Comparison of ENCODE assay signal across 23 cellular contexts in genomic region chr11:100631316-100631715, GRCh38. TPM values are rescaled to one million over a fixed set of nuclear protein-coding genes. Genes with fewer than 3 reads are reported as not detected.
A peak's percentile ranks its signal among the peaks of the same experiment; 100 is the strongest.
DNase-seq lines count a peak whose midpoint lies in the region; ATAC-seq and TF ChIP-seq lines count a peak whose summit lies in the region.
"Had no signal": no experiment of that assay in that cellular context is flagged by ENCODE, and none has a peak within 500 bp of the region (broad histone marks: within the 10 kb centered on the region; RNA-seq: fewer than 3 reads in every experiment).

No MANE protein-coding gene starts in this region.

- H3K4me3 Mint-ChIP-seq in nephron (peak overlapping the region in 1 of 3 experiments; percentile 7), natural killer cell (no peak overlapping the region)
- H3K4me3 Mint-ChIP-seq: H9, HFFc6, IgD-negative memory B cell had no signal

- H4K8ac ChIP-seq in IMR-90 (ENCODE audit: low read depth in 2 of 2, low read length in 2 of 2): no peak overlapping the region; a peak in 1 of 4 replicates

- H3K9me3 ChIP-seq in IMR-90 (ENCODE audit: control insufficient read depth, insufficient read depth, low read length): no peaks in the 10 kb centered on the region
- H3K9me3 ChIP-seq in Peyer's patch: no peaks in the 10 kb centered on the region
- H3K9me3 ChIP-seq in stomach: no peaks in the 10 kb centered on the region

- H3K4me1 Mint-ChIP-seq in nephron: peaks cover 50% of the 10 kb centered on the region
- no peaks in the 10 kb centered on the region for H3K4me1 Mint-ChIP-seq in natural killer cell
- H3K4me1 Mint-ChIP-seq: CD4-positive, CD25-positive, alpha-beta regulatory T cell; IgD-negative memory B cell had no signal

- no peak for TF ChIP-seq EP300 in stomach (IDR thresholded peaks at IDR 0.05)

- H4K5ac ChIP-seq in IMR-90 (ENCODE audit: low read depth, low read length): no peak overlapping the region

- peaks cover 9% of the 10 kb centered on the region; the same call in 1 of the 2 replicates for H3K9me1 ChIP-seq in IMR-90 (ENCODE audit: insufficient read depth, low read length)

- no peak overlapping the region for H3K9ac ChIP-seq in IMR-90 (ENCODE audit: low read depth, low read length)

- H2AFZ ChIP-seq in IMR-90 (replicated peaks; ENCODE audit: low read length, poor library complexity): no peak overlapping the region

- 100% methylated on average over 1 of the region's 3 CpGs; no CpG with 5 or more reads in 1 of the 2 experiments for WGBS in IMR-90 (ENCODE audit: extremely low coverage in 2 of 2, insufficient read length in 1 of 2), 2 experiments
- 72 to 79% (median 78%) methylated on average over 3 of the region's 3 CpGs for WGBS in stomach, 5 donors

- peaks cover 2% of the 10 kb centered on the region for H3K9me3 Mint-ChIP-seq in nephron
- no peaks in the 10 kb centered on the region for H3K9me3 Mint-ChIP-seq in natural killer cell
- H3K9me3 Mint-ChIP-seq: H9, HFFc6, IgD-negative memory B cell had no signal

- no peak overlapping the region; the same call in 1 of the 2 replicates for H2AK5ac ChIP-seq in IMR-90 (ENCODE audit: low read depth, low read length)

- no peak overlapping the region for H3K4ac ChIP-seq in IMR-90 (ENCODE audit: low read depth, low read length)

- H3K4me3 ChIP-seq in IMR-90 (ENCODE audit: insufficient read depth, low read depth, low read length): no peak overlapping the region
- no peak overlapping the region for H3K4me3 ChIP-seq in Peyer's patch
- H3K4me3 ChIP-seq in stomach: no peak overlapping the region
- H3K4me3 ChIP-seq: GM12878, SK-N-MC had no signal

- H3K56ac ChIP-seq in IMR-90 (ENCODE audit: extremely low read depth, insufficient read depth, low read length): no peak overlapping the region

- H3K27me3 Mint-ChIP-seq in nephron (ENCODE audit: low read depth) (no peaks in the 10 kb centered on the region), natural killer cell (ENCODE audit: low read depth in 2 of 2) (peaks cover 0 to 8% of the 10 kb centered on the region in 2 donors)
- H3K27me3 Mint-ChIP-seq: CD4-positive, CD25-positive, alpha-beta regulatory T cell; IgD-negative memory B cell had no signal

- H3K4me2 ChIP-seq in IMR-90 (ENCODE audit: low read depth, low read length): no peak overlapping the region

- TF ChIP-seq CTCF in IMR-90 (conservative IDR thresholded peaks at IDR 0.05; ENCODE audit: low read depth, low read length) (no peak), Peyer's patch (IDR thresholded peaks at IDR 0.05) (no peak), nephron (IDR thresholded peaks at IDR 0.05; ENCODE audit: unreplicated experiment in 3 of 3) (no peak), stomach (IDR thresholded peaks at IDR 0.05) (no peak), natural killer cell (IDR thresholded peaks at IDR 0.05) (no peak)

- H3K79me1 ChIP-seq in IMR-90 (ENCODE audit: low read depth in 1 of 2, low read length in 2 of 2): no peaks in the 10 kb centered on the region

- H3K14ac ChIP-seq in IMR-90 (replicated peaks; ENCODE audit: low read depth, low read length): no peak overlapping the region

- H4K91ac ChIP-seq in IMR-90 (ENCODE audit: insufficient read depth, low read depth, low read length): 0 out of 2 replicates have a peak overlapping the region, but pooled peaks have one; percentile 13

- CTCF ChIA-PET in IMR-90 (lab: Yijun Ruan, JAX): no interaction called here

- H2BK120ac ChIP-seq in IMR-90 (ENCODE audit: low read depth, low read length): no peak overlapping the region

- no peak overlapping the region for H3K18ac ChIP-seq in IMR-90 (ENCODE audit: low read depth, low read length)

- in situ Hi-C loops in IMR-90 (cut with MboI; ENCODE audit: low sequenced_read_pairs): no loop called here

- no peak for TF ChIP-seq RAD21 in IMR-90 (IDR thresholded peaks at IDR 0.05; ENCODE audit: low read length)

- H3K4me1 ChIP-seq in IMR-90 (ENCODE audit: control insufficient read depth, insufficient read depth, low read length) (peaks cover 9% of the 10 kb centered on the region), Peyer's patch (peaks cover 0 to 35% (median 0%) of the 10 kb centered on the region in 4 donors), stomach (peaks cover 20 to 32% (median 23%) of the 10 kb centered on the region in 4 donors)

- H3K36me3 Mint-ChIP-seq in nephron (ENCODE audit: low read depth) (no peaks in the 10 kb centered on the region), natural killer cell (no peaks in the 10 kb centered on the region)
- H3K36me3 Mint-ChIP-seq: CD4-positive, CD25-positive, alpha-beta regulatory T cell; IgD-negative memory B cell had no signal

- intact Hi-C loops in IMR-90 (cut with micrococcal nuclease): no loop called here
- intact Hi-C loops in stomach (cut with DNase I; ENCODE audit: low total_unique reads): no loop called here
- intact Hi-C loops in natural killer cell (cut with micrococcal nuclease): no loop called here

- no peaks in the 10 kb centered on the region for H4K20me1 ChIP-seq in IMR-90 (ENCODE audit: insufficient read depth, low read length)

- dilution Hi-C loops in IMR-90 (cut with HindIII; ENCODE audit: low sequenced_read_pairs, unreplicated experiment): no loop called here

- DNase-seq in IMR-90: no peak
- DNase-seq in Peyer's patch: no peak
- DNase-seq in stomach: no peak
- DNase-seq in natural killer cell: no peak
- DNase-seq in UCSD-AML1 (lab: John Stamatoyannopoulos, UW; ENCODE audit: unreplicated experiment): no peak
- DNase-seq: CD4-positive, CD25-positive, alpha-beta regulatory T cell; DND-41; H9; HFFc6; Karpas-422; MV-4-11; NCI-H1105 treated with DMSO at 0.1 percent for 48 hours; NCI-H1694; NCI-H2081; NCI-H2171; NCI-H524 treated with DMSO at 0.1 percent for 48 hours; OCI-M1; SHP77 had no signal

- no TSS peak for BruUV-seq in IMR-90 (replicated peaks; lab: Mats Ljungman, UMichigan)

- no peak overlapping the region for H3K27ac ChIP-seq in IMR-90 (ENCODE audit: insufficient read depth, low read length)
- peak overlapping the region in 3 of 4 donors; percentile 2 to 66 (median 40) for H3K27ac ChIP-seq in Peyer's patch
- H3K27ac ChIP-seq in stomach: peak overlapping the region in 3 of 5 donors; percentile 14 to 41 (median 34)
- H3K27ac ChIP-seq: SK-N-MC had no signal

- no peak for ATAC-seq in IMR-90 (ENCODE audit: low read depth)
- ATAC-seq in natural killer cell: no peak
- ATAC-seq in GM18861 (IDR thresholded peaks at IDR 0.05; ENCODE audit: unreplicated experiment): no peak
- ATAC-seq: GM12878 had no signal

- no peak overlapping the region for H3K23ac ChIP-seq in IMR-90 (ENCODE audit: low read depth, low read length)

- 0 out of 3 replicates have a peak overlapping the region, but pooled peaks have one; percentile 60 for H2BK15ac ChIP-seq in IMR-90 (ENCODE audit: low read depth, low read length)

- peak overlapping the region; percentile 48; the same call in 1 of the 2 replicates for H2BK20ac ChIP-seq in IMR-90 (ENCODE audit: low read depth, low read length)

- H2AK9ac ChIP-seq in IMR-90 (replicated peaks; ENCODE audit: low read depth, low read length, poor library complexity): no peak overlapping the region

- no peak overlapping the region for H2BK5ac ChIP-seq in IMR-90 (ENCODE audit: low read depth, low read length, poor library complexity, severe bottlenecking)

- no peaks in the 10 kb centered on the region for H3K27me3 ChIP-seq in IMR-90 (ENCODE audit: control insufficient read depth, insufficient read depth, low read length)
- H3K27me3 ChIP-seq in Peyer's patch: no peaks in the 10 kb centered on the region
- no peaks in the 10 kb centered on the region for H3K27me3 ChIP-seq in stomach

- POLR2A ChIA-PET in IMR-90 (lab: Charles Lee; ENCODE audit: unreplicated experiment): no interaction called here

- peak overlapping the region; percentile 21 to 89 (median 53) for H3K27ac Mint-ChIP-seq in nephron
- H3K27ac Mint-ChIP-seq in natural killer cell: no peak overlapping the region
- H3K27ac Mint-ChIP-seq: CD4-positive, CD25-positive, alpha-beta regulatory T cell; H9; HFFc6; IgD-negative memory B cell had no signal

- no peaks in the 10 kb centered on the region for H3K36me3 ChIP-seq in IMR-90 (ENCODE audit: control insufficient read depth, insufficient read depth, low read length)
- H3K36me3 ChIP-seq in Peyer's patch: no peaks in the 10 kb centered on the region
- no peaks in the 10 kb centered on the region for H3K36me3 ChIP-seq in stomach

- no peak for TF ChIP-seq POLR2A in IMR-90 (IDR thresholded peaks at IDR 0.05; ENCODE audit: low read depth, low read length)
- TF ChIP-seq POLR2A in Peyer's patch (IDR thresholded peaks at IDR 0.05): no peak
- TF ChIP-seq POLR2A in stomach (IDR thresholded peaks at IDR 0.05): no peak

TF ChIP-seq in IMR-90, 13 proteins besides CTCF, POLR2A, EP300 and RAD21 (continues in another document):
- TF ChIP-seq ELK1 (IDR thresholded peaks at IDR 0.05; ENCODE audit: borderline replicate concordance, low read depth, low read length): no peak
- no peak for TF ChIP-seq MAFK (IDR thresholded peaks at IDR 0.05; ENCODE audit: low read depth, low read length)
- no peak for TF ChIP-seq USF2 (IDR thresholded peaks at IDR 0.05; ENCODE audit: low read depth, low read length)
- no peak for TF ChIP-seq FOS (IDR thresholded peaks at IDR 0.05; ENCODE audit: low read depth, low read length)
- TF ChIP-seq SMC3 (IDR thresholded peaks at IDR 0.05; ENCODE audit: low read depth, low read length): no peak
- TF ChIP-seq BHLHE40 (IDR thresholded peaks at IDR 0.05; ENCODE audit: low read depth, low read length): no peak

RNA-seq across cellular contexts. Expression of gene ARHGAP42, which starts 55.8 kb away (rescaled TPM):
- 7.3 and 8.9 TPM in 2 replicates for total RNA-seq in IMR-90 (2012; rRNA removed)
- polyA plus RNA-seq in IMR-90 (2012; rRNA removed): 2.8 and 2.9 TPM in 2 replicates
- polyA plus RNA-seq in IMR-90 (2012; cell fraction: cytosol; rRNA removed): 0.87 and 1.3 TPM in 2 replicates
- 1.2 and 6.8 TPM in 2 replicates for polyA plus RNA-seq in IMR-90 (2012; cell fraction: nucleus; rRNA removed; ENCODE audit: low replicate concordance)
- total RNA-seq in Peyer's patch: 10 to 100 TPM; 24.5 to 49.5 (median 26.7) TPM
- 100 to 1,000 TPM in 1 of 5 donors, 10 to 100 TPM in 4; 27.4 to 119 (median 64.5) TPM for total RNA-seq in stomach
- polyA plus RNA-seq in stomach: 10 to 100 TPM in 1 of 3 donors, 1 to 10 TPM in 2; 2.3 to 17.4 (median 7.4) TPM
- total RNA-seq in natural killer cell: 1 to 10 TPM; 6.0 to 7.6 (median 6.4) TPM
- total RNA-seq: CD4-positive, CD25-positive, alpha-beta regulatory T cell had no signal
- polyA plus RNA-seq: CD4-positive, CD25-positive, alpha-beta regulatory T cell had no signal

Comparison
In these comparisons a context has a peak if more than half of its experiments do, and no peak if none do; other contexts are left out.
1. H3K27ac Mint-ChIP-seq: peak in nephron (3 of 3); none in natural killer cell (0 of 2).